ENCODE assay signal across 1 cellular context in the genomic region with DNA sequence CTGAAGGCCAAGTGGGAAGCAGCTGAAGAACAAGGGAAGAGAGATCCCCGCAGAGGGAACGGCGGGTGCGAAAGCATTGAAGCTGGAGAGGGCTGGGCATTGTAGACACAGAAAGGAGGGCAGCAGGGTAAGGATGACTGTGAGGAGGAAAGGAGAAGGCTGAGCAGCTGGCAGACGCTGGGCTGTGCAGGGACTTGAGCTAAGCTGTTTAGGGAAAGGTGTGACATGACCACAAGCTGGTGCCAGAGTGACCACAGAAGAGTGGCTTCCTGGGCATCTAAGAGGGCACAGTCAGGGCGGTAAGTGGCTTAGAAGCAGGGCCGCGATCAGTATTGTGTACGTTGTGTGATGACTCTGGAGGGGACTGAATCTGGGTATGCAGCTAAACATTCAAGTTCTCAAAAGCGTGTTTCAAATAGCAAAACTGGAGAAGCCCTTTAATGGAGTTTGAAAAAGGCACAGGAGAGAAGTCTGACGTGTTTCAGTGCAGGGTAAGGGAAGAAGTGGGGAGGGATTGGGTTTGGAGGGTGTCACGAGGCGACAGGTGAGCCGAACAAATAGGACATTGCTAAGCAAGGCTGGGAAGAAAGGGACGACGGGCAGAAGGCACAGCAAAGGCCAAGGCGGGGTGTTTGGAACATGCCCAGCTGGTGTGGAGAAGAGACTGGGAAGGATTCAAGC.
TF ChIP-seq lines count a peak whose summit lies in the region.

No MANE protein-coding gene starts in this region.

TF ChIP-seq in IMR-90, 13 proteins besides CTCF, POLR2A, EP300 and RAD21:
- TF ChIP-seq MAZ (IDR thresholded peaks at IDR 0.05; ENCODE audit: borderline replicate concordance, low read depth, low read length) = no peak
- no peak for TF ChIP-seq FOS (IDR thresholded peaks at IDR 0.05; ENCODE audit: low read depth, low read length)
- TF ChIP-seq BHLHE40 (IDR thresholded peaks at IDR 0.05; ENCODE audit: low read depth, low read length) = no peak
- no peak for TF ChIP-seq MXI1 (IDR thresholded peaks at IDR 0.05; ENCODE audit: borderline replicate concordance, low read depth, low read length)
- TF ChIP-seq SMC3 (IDR thresholded peaks at IDR 0.05; ENCODE audit: low read depth, low read length) = no peak
- TF ChIP-seq MAFK (IDR thresholded peaks at IDR 0.05; ENCODE audit: low read depth, low read length) = no peak
- TF ChIP-seq, protein P1, sequence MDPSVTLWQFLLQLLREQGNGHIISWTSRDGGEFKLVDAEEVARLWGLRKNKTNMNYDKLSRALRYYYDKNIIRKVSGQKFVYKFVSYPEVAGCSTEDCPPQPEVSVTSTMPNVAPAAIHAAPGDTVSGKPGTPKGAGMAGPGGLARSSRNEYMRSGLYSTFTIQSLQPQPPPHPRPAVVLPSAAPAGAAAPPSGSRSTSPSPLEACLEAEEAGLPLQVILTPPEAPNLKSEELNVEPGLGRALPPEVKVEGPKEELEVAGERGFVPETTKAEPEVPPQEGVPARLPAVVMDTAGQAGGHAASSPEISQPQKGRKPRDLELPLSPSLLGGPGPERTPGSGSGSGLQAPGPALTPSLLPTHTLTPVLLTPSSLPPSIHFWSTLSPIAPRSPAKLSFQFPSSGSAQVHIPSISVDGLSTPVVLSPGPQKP (IDR thresholded peaks at IDR 0.05; ENCODE audit: borderline replicate concordance, low read depth, low read length) = no peak
- TF ChIP-seq, protein P2, sequence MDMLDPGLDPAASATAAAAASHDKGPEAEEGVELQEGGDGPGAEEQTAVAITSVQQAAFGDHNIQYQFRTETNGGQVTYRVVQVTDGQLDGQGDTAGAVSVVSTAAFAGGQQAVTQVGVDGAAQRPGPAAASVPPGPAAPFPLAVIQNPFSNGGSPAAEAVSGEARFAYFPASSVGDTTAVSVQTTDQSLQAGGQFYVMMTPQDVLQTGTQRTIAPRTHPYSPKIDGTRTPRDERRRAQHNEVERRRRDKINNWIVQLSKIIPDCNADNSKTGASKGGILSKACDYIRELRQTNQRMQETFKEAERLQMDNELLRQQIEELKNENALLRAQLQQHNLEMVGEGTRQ (IDR thresholded peaks at IDR 0.05; ENCODE audit: low read depth, low read length) = no peak
- no peak for TF ChIP-seq RCOR1 (IDR thresholded peaks at IDR 0.05; ENCODE audit: insufficient replicate concordance, low read length)
- no peak for TF ChIP-seq CHD1 (IDR thresholded peaks at IDR 0.05; ENCODE audit: low read depth, low read length)
- no peak for TF ChIP-seq CEBPB (IDR thresholded peaks at IDR 0.05; ENCODE audit: low read depth, low read length)
- no peak for TF ChIP-seq RFX5 (IDR thresholded peaks at IDR 0.05; ENCODE audit: low read depth, low read length)
- TF ChIP-seq NFE2L2 (IDR thresholded peaks at IDR 0.05; ENCODE audit: low read depth, low read length) = no peak
TF ChIP-seq in IMR-90: peak in this region for 0.
